Comparison of ENCODE assay signal across 1 cellular context in genomic region chr6:158416841-158417759, GRCh38.
TF ChIP-seq lines count a peak whose summit lies in the region.

No MANE protein-coding gene starts in this region.

TF ChIP-seq in GM12878, 131 proteins besides CTCF, POLR2A, EP300 and RAD21 (continued from another document):
- no peak for TF ChIP-seq E4F1 (IDR thresholded peaks at IDR 0.05; ENCODE audit: borderline replicate concordance, partially characterized antibody)
